26 cellular contexts compared by ENCODE assay signal in genomic region chr2:238039151-238039550, GRCh38.
"Had no signal": no experiment of that assay in that cellular context is flagged by ENCODE, and none has a peak within 500 bp of the region (broad histone marks: within the 10 kb centered on the region; RNA-seq: fewer than 3 reads in every experiment).

No MANE protein-coding gene starts in this region.

- H3K27ac ChIP-seq: brain microvascular endothelial cell, SJCRH30 had no signal

- H3K9ac ChIP-seq: SK-N-SH had no signal

- H3K9me3 ChIP-seq: SJCRH30, SK-N-SH had no signal

- H3K27ac Mint-ChIP-seq: activated CD4-positive, alpha-beta T cell treated with anti-CD3 and anti-CD28 coated beads for 36 hours; activated CD8-positive, alpha-beta memory T cell treated with anti-CD3 and anti-CD28 coated beads, Interleukin-2, amount 10 ng/mL, durations not matched to agents 7 days and 5 days; activated naive CD4-positive, alpha-beta T cell treated with anti-CD3 and anti-CD28 coated beads, Interleukin-2, amount 50 U/mL, for 24 hours; activated T-helper 2 cell treated with anti-CD3 and anti-CD28 coated beads, Interferon-gamma antibody, Interleukin-2, Interleukin-4, amounts not matched to agents 10 μg/mL and 5 μg/mL and 100 μg/mL, durations not matched to agents 14 hours and 24 hours and 36 hours; T-helper 2 cell treated with Interferon-gamma antibody and Interleukin-4, amounts not matched to agents 5 μg/mL and 100 μg/mL, for 36 hours; WTC11 had no signal

- H3K4me3 ChIP-seq: SJCRH30 had no signal

- DNase-seq: activated CD4-positive, alpha-beta T cell treated with anti-CD3 and anti-CD28 coated beads for 36 hours; activated CD4-positive, alpha-beta T cell treated with anti-CD3 and anti-CD28 coated beads, Interleukin-2, amount 50 U/mL, for 48 hours; activated CD8-positive, alpha-beta memory T cell treated with anti-CD3 and anti-CD28 coated beads for 24 hours; activated CD8-positive, alpha-beta memory T cell treated with anti-CD3 and anti-CD28 coated beads, Interleukin-2, amount 10 ng/mL, durations not matched to agents 7 days and 5 days; activated gamma-delta T cell; activated naive CD4-positive, alpha-beta T cell treated with Interleukin-2 at 50 U/mL for 16 hours; anterior cingulate cortex; brain microvascular endothelial cell; central memory CD4-positive, alpha-beta T cell; NCI-H1092; NCI-H1436 treated with DMSO at 0.1 percent for 48 hours; NCI-H1694 treated with DMSO at 0.1 percent for 48 hours; NCI-H2029; NCI-H345; NCI-H524 treated with DMSO at 0.1 percent for 48 hours; SHP77; SJCRH30; SK-N-SH had no signal

- ATAC-seq: activated CD4-positive, alpha-beta T cell treated with anti-CD3 and anti-CD28 coated beads for 36 hours; activated CD4-positive, CD25-positive, alpha-beta regulatory T cell treated with anti-CD3 and anti-CD28 coated beads, Interleukin-2, amount 50 U/mL, for 24 hours; activated CD8-positive, alpha-beta memory T cell treated with anti-CD3 and anti-CD28 coated beads, Interleukin-2, amount 10 ng/mL, durations not matched to agents 7 days and 5 days; Panc1; WTC11 had no signal

- H3K27me3 Mint-ChIP-seq: activated CD4-positive, alpha-beta T cell treated with anti-CD3 and anti-CD28 coated beads for 36 hours; activated CD8-positive, alpha-beta memory T cell treated with anti-CD3 and anti-CD28 coated beads, Interleukin-2, amount 10 ng/mL, durations not matched to agents 7 days and 5 days; activated naive CD4-positive, alpha-beta T cell treated with anti-CD3 and anti-CD28 coated beads, Interleukin-2, amount 50 U/mL, for 24 hours had no signal

- FAIRE-seq: TTC549 had no signal

- H3K4me1 Mint-ChIP-seq: activated CD4-positive, alpha-beta T cell treated with anti-CD3 and anti-CD28 coated beads for 36 hours; activated CD8-positive, alpha-beta memory T cell treated with anti-CD3 and anti-CD28 coated beads, Interleukin-2, amount 10 ng/mL, durations not matched to agents 7 days and 5 days; activated naive CD4-positive, alpha-beta T cell treated with anti-CD3 and anti-CD28 coated beads, Interleukin-2, amount 50 U/mL, for 24 hours; WTC11 had no signal

- H3K4me1 ChIP-seq: SJCRH30 had no signal

- H3K9me3 Mint-ChIP-seq: activated naive CD4-positive, alpha-beta T cell treated with anti-CD3 and anti-CD28 coated beads, Interleukin-2, amount 50 U/mL, for 24 hours; activated T-helper 2 cell treated with anti-CD3 and anti-CD28 coated beads, Interferon-gamma antibody, Interleukin-2, Interleukin-4, amounts not matched to agents 10 μg/mL and 5 μg/mL and 100 μg/mL, durations not matched to agents 14 hours and 24 hours and 36 hours; T-helper 1 cell treated with Interleukin-12 subunit alpha and Interleukin-12 subunit beta and Interleukin-4 antibody, amounts not matched to agents 30 μg/mL and 1 μg/mL, for 36 hours; T-helper 2 cell treated with Interferon-gamma antibody and Interleukin-4, amounts not matched to agents 5 μg/mL and 100 μg/mL, for 36 hours; WTC11 had no signal

- H3K4me3 Mint-ChIP-seq: activated CD4-positive, alpha-beta T cell treated with anti-CD3 and anti-CD28 coated beads for 36 hours; activated CD8-positive, alpha-beta memory T cell treated with anti-CD3 and anti-CD28 coated beads, Interleukin-2, amount 10 ng/mL, durations not matched to agents 7 days and 5 days; activated naive CD4-positive, alpha-beta T cell treated with anti-CD3 and anti-CD28 coated beads, Interleukin-2, amount 50 U/mL, for 24 hours; T-helper 1 cell treated with Interleukin-12 subunit alpha and Interleukin-12 subunit beta and Interleukin-4 antibody, amounts not matched to agents 30 μg/mL and 1 μg/mL, for 36 hours; T-helper 2 cell treated with Interferon-gamma antibody and Interleukin-4, amounts not matched to agents 5 μg/mL and 100 μg/mL, for 36 hours; WTC11 had no signal

- H3K27me3 ChIP-seq: brain microvascular endothelial cell, SJCRH30 had no signal

- H3K4me2 ChIP-seq: SK-N-SH had no signal
